Comparison of ENCODE assay signal across 28 cellular contexts in the genomic region with DNA sequence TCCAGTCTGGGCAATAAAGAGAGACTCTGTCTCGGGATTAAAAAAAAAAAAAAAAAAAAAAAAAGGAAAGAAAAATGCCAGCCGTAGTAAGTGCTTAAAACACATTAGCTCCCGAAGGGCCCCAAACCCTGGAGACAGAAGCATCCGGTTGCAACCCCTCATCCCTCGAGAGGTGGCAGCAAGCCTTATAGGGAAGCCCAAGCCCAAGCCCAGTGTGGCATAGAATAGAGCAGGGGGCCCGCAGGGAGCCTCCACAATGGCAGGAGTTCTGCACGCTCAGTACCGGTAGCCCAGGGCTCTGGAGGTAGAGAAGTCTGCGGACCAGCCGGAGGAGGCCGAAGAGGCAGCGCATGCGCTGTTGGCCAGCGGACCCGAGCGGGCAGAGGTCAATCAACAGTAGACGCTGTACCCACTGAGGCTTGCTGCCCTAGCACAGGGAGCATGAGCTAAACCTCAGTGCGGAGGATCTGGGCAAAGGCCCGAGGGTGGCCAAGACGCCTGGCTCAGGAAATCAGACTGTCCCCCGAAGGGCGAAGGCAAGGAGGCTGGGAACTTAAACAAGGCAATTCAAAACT.
"Had no signal": no experiment of that assay in that cellular context is flagged by ENCODE, and none has a peak within 500 bp of the region (broad histone marks: within the 10 kb centered on the region; RNA-seq: fewer than 3 reads in every experiment).

No MANE protein-coding gene starts in this region.

- H3K27me3 Mint-ChIP-seq: activated naive CD8-positive, alpha-beta T cell treated with anti-CD3 and anti-CD28 coated beads, Interleukin-2, amount 10 ng/mL, durations not matched to agents 7 days and 5 days had no signal

- H3K4me2 ChIP-seq: SK-N-SH had no signal

- H3K9me2 ChIP-seq: SK-N-SH had no signal

- H3K27ac Mint-ChIP-seq: activated CD8-positive, alpha-beta T cell treated with anti-CD3 and anti-CD28 coated beads, Interleukin-2, amount 10 ng/mL, durations not matched to agents 7 days and 5 days; activated naive CD8-positive, alpha-beta T cell treated with anti-CD3 and anti-CD28 coated beads, Interleukin-2, amount 10 ng/mL, durations not matched to agents 7 days and 5 days; T-helper 2 cell treated with Interferon-gamma antibody and Interleukin-4, amounts not matched to agents 5 μg/mL and 100 μg/mL, for 36 hours had no signal

- H3K27ac ChIP-seq: adrenal gland, breast epithelium, Peyer's patch, RWPE1, SJCRH30 had no signal

- H3K36me3 ChIP-seq: breast epithelium, SJCRH30 had no signal

- H3K4me3 Mint-ChIP-seq: activated CD8-positive, alpha-beta T cell treated with anti-CD3 and anti-CD28 coated beads, Interleukin-2, amount 10 ng/mL, durations not matched to agents 7 days and 5 days; activated naive CD8-positive, alpha-beta T cell treated with anti-CD3 and anti-CD28 coated beads, Interleukin-2, amount 10 ng/mL, durations not matched to agents 7 days and 5 days; T-helper 2 cell treated with Interferon-gamma antibody and Interleukin-4, amounts not matched to agents 5 μg/mL and 100 μg/mL, for 36 hours had no signal

- H3K4me3 ChIP-seq: adrenal gland, breast epithelium, Peyer's patch, SJCRH30 had no signal

- DNase-seq: activated CD4-positive, alpha-beta T cell treated with anti-CD3 and anti-CD28 coated beads for 48 hours; activated CD4-positive, alpha-beta T cell treated with anti-CD3 and anti-CD28 coated beads, Interleukin-2, amount 50 U/mL, for 4 hours; activated CD4-positive, CD25-positive, alpha-beta regulatory T cell treated with anti-CD3 and anti-CD28 coated beads, Interleukin-2, amount 50 U/mL, for 72 hours; activated CD8-positive, alpha-beta memory T cell treated with anti-CD3 and anti-CD28 coated beads, Interleukin-2, amount 50 U/mL, for 48 hours; activated CD8-positive, alpha-beta T cell treated with anti-CD3 and anti-CD28 coated beads, Interleukin-2, amount 10 ng/mL, durations not matched to agents 7 days and 5 days; activated naive CD4-positive, alpha-beta T cell treated with anti-CD3 and anti-CD28 coated beads, Interleukin-2, amount 50 U/mL, for 16 hours; activated naive CD8-positive, alpha-beta T cell treated with anti-CD3 and anti-CD28 coated beads, Interleukin-2, amount 10 ng/mL, durations not matched to agents 7 days and 5 days; activated T-cell treated with anti-CD3 and anti-CD28 coated beads, Interleukin-2, amount 50 U/mL, for 1 hour; adrenal gland; aorta; central memory CD4-positive, alpha-beta T cell; Karpas-422; MM.1S; NCI-H1105; NCI-H187 treated with DMSO at 0.1 percent for 48 hours; NCI-H2081 treated with DMSO at 0.1 percent for 48 hours; NCI-H446; NCI-H526; NCI-H774; NK-92 treated with Interleukin-12 subunit alpha and Interleukin-12 subunit beta, amount 100 ng/mL, for 24 hours; Peyer's patch; Right ventricle myocardium superior; SJCRH30; SK-N-SH; T-helper 1 cell had no signal

- H3K9me3 ChIP-seq: adrenal gland, breast epithelium, Peyer's patch, SJCRH30, SK-N-SH had no signal

- ATAC-seq: activated CD8-positive, alpha-beta T cell treated with anti-CD3 and anti-CD28 coated beads, Interleukin-2, amount 10 ng/mL, durations not matched to agents 7 days and 5 days had no signal

- H3K27me3 ChIP-seq: adrenal gland, breast epithelium, Peyer's patch, SJCRH30 had no signal

- H3K9me3 Mint-ChIP-seq: activated naive CD8-positive, alpha-beta T cell treated with anti-CD3 and anti-CD28 coated beads, Interleukin-2, amount 10 ng/mL, durations not matched to agents 7 days and 5 days; T-helper 2 cell treated with Interferon-gamma antibody and Interleukin-4, amounts not matched to agents 5 μg/mL and 100 μg/mL, for 36 hours had no signal

- H3K4me1 ChIP-seq: breast epithelium, Peyer's patch, SJCRH30 had no signal
